ENCODE assay signal across 8 cellular contexts in the genomic region with DNA sequence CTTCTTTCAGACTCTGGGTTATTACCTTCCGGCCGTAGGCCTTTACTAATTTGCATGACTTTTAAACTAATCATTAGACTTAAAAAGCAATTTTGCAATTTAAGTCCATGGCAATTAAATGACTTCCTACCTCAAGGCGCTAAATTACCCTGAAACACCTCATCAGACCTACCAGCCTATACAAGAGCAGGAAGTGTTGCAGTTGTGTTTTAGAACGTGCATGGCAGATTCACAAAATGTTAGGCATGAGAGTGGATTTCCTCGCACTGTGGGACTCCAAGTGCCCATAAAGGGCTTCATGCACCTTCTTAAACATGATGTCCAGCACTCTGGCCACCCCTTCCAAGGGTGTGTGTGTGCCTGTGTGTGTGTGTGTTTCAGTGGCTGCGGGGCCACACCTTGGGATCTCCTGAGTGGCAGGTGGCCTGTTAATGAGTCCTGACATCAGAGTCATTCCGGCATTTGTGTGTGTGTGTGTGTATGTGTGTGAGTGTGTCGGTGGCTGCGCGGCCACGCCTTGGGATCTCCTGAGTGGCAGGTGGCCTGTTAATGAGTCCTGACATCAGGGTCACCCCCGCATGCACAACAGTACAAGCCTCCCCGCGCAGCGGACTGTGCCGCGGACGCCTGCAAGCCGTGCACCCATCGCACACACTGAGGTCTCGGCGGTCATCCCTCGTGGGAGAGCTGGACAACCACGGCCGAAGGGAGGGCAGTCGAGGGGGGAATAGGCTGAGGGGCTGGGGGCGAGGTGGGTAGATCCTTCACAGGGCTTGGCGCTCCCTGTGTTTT. TPM values are rescaled to one million over a fixed set of nuclear protein-coding genes. Genes with fewer than 3 reads are reported as not detected.
DNase-seq lines count a peak whose midpoint lies in the region; ATAC-seq and TF ChIP-seq lines count a peak whose summit lies in the region.

No MANE protein-coding gene starts in this region.

- H3K9me3 Mint-ChIP-seq in activated T-cell treated with anti-CD3 and anti-CD28 coated beads, Interleukin-2, amount 50 U/mL, for 4 hours, result no peaks in the 10 kb centered on the region
- peaks cover 0 to 4% (median 0%) of the 10 kb centered on the region in 9 donors for H3K9me3 Mint-ChIP-seq in naive thymus-derived CD8-positive, alpha-beta T cell

- 3 to 14% (median 5%) methylated on average over 7 to 28 of the region's 28 CpGs for WGBS in stomach, 5 donors

- POLR2A ChIA-PET in AG04449 (lab: Yijun Ruan, JAX), result interaction anchor here (1.0 to 1.7 kb wide), 2 partner anchors 81 to 82 kb away, joined by 3 to 11 read pairs; a partner anchor contains a TSS
- POLR2A ChIA-PET in naive thymus-derived CD8-positive, alpha-beta T cell (lab: Charles Lee), result interaction anchor here (0.7 to 2.4 kb wide), 6 partner anchors 8 to 886 kb away, joined by 3 to 25 read pairs (median 4); a partner anchor contains a TSS

- CTCF ChIA-PET in AG04449 (lab: Yijun Ruan, JAX), result interaction anchor here (0.7 to 2.8 kb wide), 5 partner anchors 12 to 84 kb away, joined by 3 to 21 read pairs (median 4); no protein-coding TSS in a partner anchor

- H3K27me3 ChIP-seq in stomach, result no peaks in the 10 kb centered on the region

- TF ChIP-seq POLR2A in stomach (IDR thresholded peaks at IDR 0.05), result no peak

- intact Hi-C loops in stomach (cut with DNase I; ENCODE audit: low total_unique reads), result no loop called here

- DNase-seq in AG04449 (ENCODE audit: low read depth, low spot score) (no peak), NCI-H526 (lab: John Stamatoyannopoulos, UW) (peak; percentile 59 to 75), fibroblast of gingiva (ENCODE audit: low read depth) (peak; percentile 9), stomach (peak; percentile 58)
- peak; percentile 17 for DNase-seq in activated T-cell treated with anti-CD3 and anti-CD28 coated beads, Interleukin-2, amount 50 U/mL, for 4 hours
- DNase-seq in naive thymus-derived CD8-positive, alpha-beta T cell, result peak; percentile 6 to 67 (median 37)

- H3K9me3 ChIP-seq in stomach, result no peaks in the 10 kb centered on the region

- H3K27ac Mint-ChIP-seq in naive thymus-derived CD8-positive, alpha-beta T cell, result peak overlapping the region; percentile 95 to 98 (median 98)

- H3K4me1 ChIP-seq in stomach, result peaks cover 16 to 54% (median 41%) of the 10 kb centered on the region in 4 donors

- no peak for TF ChIP-seq EP300 in stomach (IDR thresholded peaks at IDR 0.05)

- peaks cover 50% of the 10 kb centered on the region for H3K4me1 Mint-ChIP-seq in activated T-cell treated with anti-CD3 and anti-CD28 coated beads, Interleukin-2, amount 50 U/mL, for 4 hours (ENCODE audit: low read depth)
- peaks cover 31 to 55% (median 48%) of the 10 kb centered on the region in 4 donors for H3K4me1 Mint-ChIP-seq in naive thymus-derived CD8-positive, alpha-beta T cell

- peak; percentile 57 for ATAC-seq in GM18909 (IDR thresholded peaks at IDR 0.05; ENCODE audit: poor library complexity, unreplicated experiment)
- peak; percentile 43 for ATAC-seq in HG03108 (IDR thresholded peaks at IDR 0.05; ENCODE audit: unreplicated experiment)
- ATAC-seq in activated T-cell treated with anti-CD3 and anti-CD28 coated beads, Interleukin-2, amount 50 U/mL, for 4 hours, result peak; percentile 50 to 51
- peak; percentile 16 to 40 for ATAC-seq in naive thymus-derived CD8-positive, alpha-beta T cell

- peak overlapping the region; percentile 95 to 98 (median 96) for H3K27ac ChIP-seq in stomach

- peaks cover 18% of the 10 kb centered on the region for H3K36me3 Mint-ChIP-seq in activated T-cell treated with anti-CD3 and anti-CD28 coated beads, Interleukin-2, amount 50 U/mL, for 4 hours (ENCODE audit: insufficient read depth)
- H3K36me3 Mint-ChIP-seq in naive thymus-derived CD8-positive, alpha-beta T cell, result peaks cover 0 to 19% (median 5%) of the 10 kb centered on the region in 3 donors

- peaks cover 0 to 5% (median 0%) of the 10 kb centered on the region in 4 donors for H3K36me3 ChIP-seq in stomach

- H3K4me3 Mint-ChIP-seq in activated T-cell treated with anti-CD3 and anti-CD28 coated beads, Interleukin-2, amount 50 U/mL, for 4 hours, result peak overlapping the region; percentile 93
- peak overlapping the region; percentile 89 to 96 (median 94) for H3K4me3 Mint-ChIP-seq in naive thymus-derived CD8-positive, alpha-beta T cell

- H3K4me3 ChIP-seq in AG04449 (ENCODE audit: low read depth, low read length) (peak overlapping the region; percentile 92), stomach (peak overlapping the region; percentile 71 to 93 (median 82))

- TF ChIP-seq CTCF in AG04449 (IDR thresholded peaks at IDR 0.05; ENCODE audit: insufficient read depth, low read length, missing control alignments), result no peak
- no peak for TF ChIP-seq CTCF in stomach (IDR thresholded peaks at IDR 0.05)

- H3K27me3 Mint-ChIP-seq in activated T-cell treated with anti-CD3 and anti-CD28 coated beads, Interleukin-2, amount 50 U/mL, for 4 hours (ENCODE audit: low read depth), result no peaks in the 10 kb centered on the region
- H3K27me3 Mint-ChIP-seq in naive thymus-derived CD8-positive, alpha-beta T cell, result peaks cover 0 to 10% (median 3%) of the 10 kb centered on the region in 5 donors

RNA-seq across cellular contexts. Expression of a gene that starts 0.9 kb away (rescaled TPM):
- 10 to 100 TPM; 19.5 to 20.2 (median 19.8) TPM for total RNA-seq in activated T-cell treated with anti-CD3 and anti-CD28 coated beads, Interleukin-2, amount 50 U/mL, for 4 hours
- 10 to 100 TPM; 43.3 to 44.2 TPM for total RNA-seq in naive thymus-derived CD8-positive, alpha-beta T cell
- polyA plus RNA-seq in naive thymus-derived CD8-positive, alpha-beta T cell, result 10 to 100 TPM; 10.1 to 16.7 (median 13.3) TPM
- total RNA-seq in stomach, result 10 to 100 TPM; 17.4 to 79.1 (median 51.6) TPM
- 10 to 100 TPM; 12.2 to 31.6 (median 13.4) TPM for polyA plus RNA-seq in stomach
